ENCODE assay signal across 8 cellular contexts in genomic region chr18:62521588-62521987, GRCh38. TPM values are rescaled to one million over a fixed set of nuclear protein-coding genes. Genes with fewer than 3 reads are reported as not detected.
DNase-seq lines count a peak whose midpoint lies in the region; ATAC-seq and TF ChIP-seq lines count a peak whose summit lies in the region.

No MANE protein-coding gene starts in this region.

- H4K20me1 ChIP-seq in SU-DHL-6 (ENCODE audit: low read depth, low read length) = no peaks in the 10 kb centered on the region

- in situ Hi-C loops in G401 (cut with HindIII; ENCODE audit: low sequenced_read_pairs) = no loop called here

- TF ChIP-seq CTCF in SU-DHL-6 (IDR thresholded peaks at IDR 0.05; ENCODE audit: insufficient read depth, low read length, poor library complexity, severe bottlenecking) = no peak
- TF ChIP-seq CTCF in fibroblast of villous mesenchyme (IDR thresholded peaks at IDR 0.05; ENCODE audit: insufficient read depth, low read depth, low read length) = no peak

- H3K27me3 ChIP-seq in SU-DHL-6 (ENCODE audit: low read length) = no peaks in the 10 kb centered on the region

- H3K9ac ChIP-seq in SU-DHL-6 (ENCODE audit: low read length) = peak overlapping the region; percentile 76

- peak overlapping the region; percentile 74 for H3K4me3 ChIP-seq in SU-DHL-6 (ENCODE audit: insufficient read depth, low read length, poor library complexity, severe bottlenecking)
- peak overlapping the region; percentile 81 for H3K4me3 ChIP-seq in fibroblast of villous mesenchyme (ENCODE audit: low read depth, low read length)
- peak overlapping the region in 5 of 7 experiments; percentile 74 to 93 (median 87) for H3K4me3 ChIP-seq in skin epidermis

- no peak overlapping the region for H3K27ac ChIP-seq in SU-DHL-6 (ENCODE audit: low read depth, low read length)
- H3K27ac ChIP-seq in skin epidermis = no peak overlapping the region

- H3K36me3 ChIP-seq in SU-DHL-6 (ENCODE audit: low read length) = no peaks in the 10 kb centered on the region

- H2AFZ ChIP-seq in SU-DHL-6 (ENCODE audit: low read depth, low read length, severe bottlenecking) = no peak overlapping the region

- DNase-seq in NCI-H82 (lab: John Stamatoyannopoulos, UW) (peak; percentile 29), NCI-H82 treated with DMSO at 0.1 percent for 48 hours (lab: John Stamatoyannopoulos, UW; ENCODE audit: unreplicated experiment) (no peak), fibroblast of villous mesenchyme (ENCODE audit: low read depth) (peak; percentile 80), G401 (ENCODE audit: low spot score) (no peak)

- H3K9me3 ChIP-seq in SU-DHL-6 (ENCODE audit: insufficient read depth, low read length) = no peaks in the 10 kb centered on the region

- H3K9me2 ChIP-seq in SU-DHL-6 (replicated peaks; ENCODE audit: insufficient read depth, low read length) = no peaks in the 10 kb centered on the region

- ATAC-seq in HG02938 (IDR thresholded peaks at IDR 0.05; ENCODE audit: unreplicated experiment) (no peak), HG02885 (IDR thresholded peaks at IDR 0.05; ENCODE audit: poor library complexity, unreplicated experiment) (no peak)

- H3F3A ChIP-seq in SU-DHL-6 (ENCODE audit: insufficient read depth) = peaks cover 29% of the 10 kb centered on the region

- H3K4me2 ChIP-seq in SU-DHL-6 (ENCODE audit: low read depth, low read length, poor library complexity, severe bottlenecking) = peak overlapping the region; percentile 77

- H3K79me2 ChIP-seq in SU-DHL-6 (ENCODE audit: insufficient read depth, low read length) = peaks cover 30% of the 10 kb centered on the region

RNA-seq across cellular contexts. Expression of gene ZCCHC2, which starts 1.2 kb away (rescaled TPM):
- total RNA-seq in fibroblast of villous mesenchyme = 5.5 and 9.5 TPM in 2 replicates
- 18.0 and 27.0 TPM in 2 replicates for total RNA-seq in G401 (2014; rRNA removed; shearing (Covaris generic))

Comparison
In these comparisons a context has a peak if more than half of its experiments do, and no peak if none do; other contexts are left out.
1. DNase-seq: peak in NCI-H82 (single experiment) and fibroblast of villous mesenchyme (single experiment); none in NCI-H82 treated with DMSO at 0.1 percent for 48 hours (single experiment) and G401 (single experiment).
2. Peak in every context shown above with its lines, with median percentiles within 50 percentile points of each other: H3K4me3 ChIP-seq.